Comparison of ENCODE assay signal across 19 cellular contexts in genomic region chr2:148052687-148053086, GRCh38.
"Had no signal": no experiment of that assay in that cellular context is flagged by ENCODE, and none has a peak within 500 bp of the region (broad histone marks: within the 10 kb centered on the region; RNA-seq: fewer than 3 reads in every experiment).

No MANE protein-coding gene starts in this region.

- H3K27ac Mint-ChIP-seq: T-cell; T-helper 1 cell treated with Interleukin-12 subunit alpha and Interleukin-12 subunit beta and Interleukin-4 antibody, amounts not matched to agents 30 μg/mL and 1 μg/mL, for 36 hours had no signal

- H3K4me3 Mint-ChIP-seq: T-cell; T-helper 1 cell treated with Interleukin-12 subunit alpha and Interleukin-12 subunit beta and Interleukin-4 antibody, amounts not matched to agents 30 μg/mL and 1 μg/mL, for 36 hours had no signal

- H3K9me2 ChIP-seq: SK-N-SH had no signal

- H3K27me3 Mint-ChIP-seq: T-cell had no signal

- H3K9me3 Mint-ChIP-seq: T-helper 1 cell treated with Interleukin-12 subunit alpha and Interleukin-12 subunit beta and Interleukin-4 antibody, amounts not matched to agents 30 μg/mL and 1 μg/mL, for 36 hours had no signal

- DNase-seq: KBM-7, MM.1S, NCI-H1092 treated with DMSO at 0.1 percent for 48 hours, NCI-H1436, NCI-H187, NCI-H2029, NCI-H2081 treated with DMSO at 0.1 percent for 48 hours, NCI-H345, NCI-H446 treated with DMSO at 0.1 percent for 48 hours, NCI-H524 treated with DMSO at 0.1 percent for 48 hours, NCI-H69, NCI-H774, SHP77, SK-N-SH, SW 1271, T-cell had no signal

- H3K4me2 ChIP-seq: SK-N-SH had no signal

- H3K9me3 ChIP-seq: SK-N-SH had no signal

- H3K9ac ChIP-seq: SK-N-SH had no signal

- ATAC-seq: Panc1, T-cell had no signal

- H3K27ac ChIP-seq: RWPE1 had no signal
